Comparison of ENCODE assay signal across 17 cellular contexts in the genomic region with DNA sequence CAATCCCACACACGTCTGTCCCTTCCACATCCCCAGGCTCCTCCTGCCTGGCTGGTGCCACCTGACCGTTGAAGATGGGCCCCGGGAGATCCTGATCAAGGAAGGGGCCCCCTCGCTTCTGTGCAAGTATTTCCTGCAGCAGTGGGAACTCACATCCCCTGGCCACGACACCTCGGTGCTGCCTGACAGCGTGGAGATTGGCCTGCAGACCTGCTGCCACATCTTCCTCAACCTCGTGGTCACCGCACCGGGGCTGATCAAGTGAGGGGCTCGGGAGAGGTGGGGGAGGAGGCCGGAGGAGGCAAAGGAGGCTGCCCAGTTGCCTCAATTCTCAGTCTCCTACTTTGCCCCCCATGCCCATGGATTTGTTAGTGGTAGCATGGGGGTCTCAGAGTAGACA. TPM values are rescaled to one million over a fixed set of nuclear protein-coding genes. Genes with fewer than 3 reads are reported as not detected.
DNase-seq lines count a peak whose midpoint lies in the region; ATAC-seq and TF ChIP-seq lines count a peak whose summit lies in the region.
"Had no signal": no experiment of that assay in that cellular context is flagged by ENCODE, and none has a peak within 500 bp of the region (broad histone marks: within the 10 kb centered on the region; RNA-seq: fewer than 3 reads in every experiment).

No MANE protein-coding gene starts in this region.

- intact Hi-C loops in posterior vena cava (cut with DNase I) = loop anchor here in 1 of 2 donors (5.0 kb wide), 1 partner anchor 111 kb away; no protein-coding TSS in a partner anchor

- H3K9me3 Mint-ChIP-seq in T-helper 1 cell treated with Interleukin-12 subunit alpha and Interleukin-12 subunit beta and Interleukin-4 antibody, amounts not matched to agents 30 μg/mL and 1 μg/mL, for 36 hours = no peaks in the 10 kb centered on the region
- H3K9me3 Mint-ChIP-seq in activated T-helper 17 cell treated with anti-CD3 and anti-CD28 coated beads, Interleukin-2, amount 50 U/mL, for 72 hours = no peaks in the 10 kb centered on the region
- no peaks in the 10 kb centered on the region for H3K9me3 Mint-ChIP-seq in progenitor cell of endocrine pancreas (ENCODE audit: low read depth)

- DNase-seq in T-helper 1 cell = no peak
- DNase-seq in H7 = peak; percentile 12
- DNase-seq in posterior vena cava (ENCODE audit: low spot score) = peak; percentile 74
- DNase-seq in NCI-H345 treated with DMSO at 0.1 percent for 48 hours (lab: John Stamatoyannopoulos, UW; ENCODE audit: unreplicated experiment) = no peak
- DNase-seq in progenitor cell of endocrine pancreas (ENCODE audit: low spot score, unreplicated experiment) = no peak
- DNase-seq: DMS79 treated with DMSO at 0.1 percent for 48 hours, IMR-90, NCI-H1436, NCI-H2029 treated with DMSO at 0.1 percent for 48 hours, NCI-H524 had no signal

- peaks cover 14% of the 10 kb centered on the region for H3K36me3 ChIP-seq in H7 (replicated peaks; ENCODE audit: control insufficient read depth, insufficient read depth, low read length)

- H3K27ac Mint-ChIP-seq in T-helper 1 cell treated with Interleukin-12 subunit alpha and Interleukin-12 subunit beta and Interleukin-4 antibody, amounts not matched to agents 30 μg/mL and 1 μg/mL, for 36 hours = peak overlapping the region; percentile 63
- H3K27ac Mint-ChIP-seq in activated T-helper 17 cell treated with anti-CD3 and anti-CD28 coated beads, Interleukin-2, amount 50 U/mL, for 72 hours = peak overlapping the region; percentile 83
- H3K27ac Mint-ChIP-seq in progenitor cell of endocrine pancreas = no peak overlapping the region
- H3K27ac Mint-ChIP-seq: B cell had no signal

- peaks cover 36% of the 10 kb centered on the region for H3K4me1 Mint-ChIP-seq in T-helper 1 cell treated with Interleukin-12 subunit alpha and Interleukin-12 subunit beta and Interleukin-4 antibody, amounts not matched to agents 30 μg/mL and 1 μg/mL, for 36 hours (ENCODE audit: low read depth)
- peaks cover 30% of the 10 kb centered on the region for H3K4me1 Mint-ChIP-seq in activated T-helper 17 cell treated with anti-CD3 and anti-CD28 coated beads, Interleukin-2, amount 50 U/mL, for 72 hours
- H3K4me1 Mint-ChIP-seq in progenitor cell of endocrine pancreas (ENCODE audit: low read depth) = peaks cover 3% of the 10 kb centered on the region

- no peaks in the 10 kb centered on the region for H3K27me3 Mint-ChIP-seq in T-helper 1 cell treated with Interleukin-12 subunit alpha and Interleukin-12 subunit beta and Interleukin-4 antibody, amounts not matched to agents 30 μg/mL and 1 μg/mL, for 36 hours (ENCODE audit: low read depth)
- no peaks in the 10 kb centered on the region for H3K27me3 Mint-ChIP-seq in activated T-helper 17 cell treated with anti-CD3 and anti-CD28 coated beads, Interleukin-2, amount 50 U/mL, for 72 hours
- peaks cover 4% of the 10 kb centered on the region for H3K27me3 Mint-ChIP-seq in progenitor cell of endocrine pancreas
- H3K27me3 Mint-ChIP-seq: B cell had no signal

- ATAC-seq in activated T-helper 17 cell treated with anti-CD3 and anti-CD28 coated beads, Interleukin-2, amount 50 U/mL, for 72 hours (replicated peaks) = no peak
- no peak for ATAC-seq in esophagus mucosa

- no peak overlapping the region for H3K4me3 ChIP-seq in H7 (ENCODE audit: insufficient read depth, low read depth, low read length)
- H3K4me3 ChIP-seq: HAP-1 had no signal

- peaks cover 36% of the 10 kb centered on the region for H3K36me3 Mint-ChIP-seq in T-helper 1 cell treated with Interleukin-12 subunit alpha and Interleukin-12 subunit beta and Interleukin-4 antibody, amounts not matched to agents 30 μg/mL and 1 μg/mL, for 36 hours (ENCODE audit: low read depth)
- H3K36me3 Mint-ChIP-seq in activated T-helper 17 cell treated with anti-CD3 and anti-CD28 coated beads, Interleukin-2, amount 50 U/mL, for 72 hours (ENCODE audit: low read depth) = peaks cover 66% of the 10 kb centered on the region
- H3K36me3 Mint-ChIP-seq in progenitor cell of endocrine pancreas (ENCODE audit: insufficient read depth) = peaks cover 10% of the 10 kb centered on the region

- TF ChIP-seq CTCF in progenitor cell of endocrine pancreas (IDR thresholded peaks at IDR 0.05; ENCODE audit: unreplicated experiment) = no peak

- H3K27me3 ChIP-seq in H7 (ENCODE audit: control insufficient read depth, insufficient read depth, low read length) = no peaks in the 10 kb centered on the region

- peak overlapping the region; percentile 59 for H3K4me3 Mint-ChIP-seq in T-helper 1 cell treated with Interleukin-12 subunit alpha and Interleukin-12 subunit beta and Interleukin-4 antibody, amounts not matched to agents 30 μg/mL and 1 μg/mL, for 36 hours
- H3K4me3 Mint-ChIP-seq in activated T-helper 17 cell treated with anti-CD3 and anti-CD28 coated beads, Interleukin-2, amount 50 U/mL, for 72 hours = no peak overlapping the region
- no peak overlapping the region for H3K4me3 Mint-ChIP-seq in progenitor cell of endocrine pancreas (ENCODE audit: low read depth)
- H3K4me3 Mint-ChIP-seq: B cell had no signal

RNA-seq across cellular contexts. Expression of a gene that starts 5.6 kb away (rescaled TPM):
- total RNA-seq in H7 (2014; rRNA removed; shearing (Covaris generic)) = 41.9 and 50.9 TPM in 2 replicates
- 10 to 100 TPM; 37.1 to 42.4 TPM for total RNA-seq in activated T-helper 17 cell treated with anti-CD3 and anti-CD28 coated beads, Interleukin-2, amount 50 U/mL, for 72 hours
- total RNA-seq in posterior vena cava = 10 to 100 TPM; 16.6 to 22.6 TPM
- total RNA-seq in esophagus mucosa = 10.6 TPM
- 25.2 and 25.3 TPM in 2 replicates for total RNA-seq in progenitor cell of endocrine pancreas

RNA-seq across cellular contexts. Expression of a gene that starts 6.0 kb away (rescaled TPM):
- 68.5 and 84.0 TPM in 2 replicates for total RNA-seq in H7 (2014; rRNA removed; shearing (Covaris generic))
- 10 to 100 TPM; 45.8 to 98.2 TPM for total RNA-seq in activated T-helper 17 cell treated with anti-CD3 and anti-CD28 coated beads, Interleukin-2, amount 50 U/mL, for 72 hours
- 10 to 100 TPM; 28.4 to 28.6 TPM for total RNA-seq in posterior vena cava
- total RNA-seq in esophagus mucosa = 28.2 TPM
- 70.0 and 70.5 TPM in 2 replicates for total RNA-seq in progenitor cell of endocrine pancreas

RNA-seq across cellular contexts. Expression of a gene that starts 9.9 kb away (rescaled TPM):
- 0.94 and 2.2 TPM in 2 replicates for total RNA-seq in H7 (2014; rRNA removed; shearing (Covaris generic))
- total RNA-seq in activated T-helper 17 cell treated with anti-CD3 and anti-CD28 coated beads, Interleukin-2, amount 50 U/mL, for 72 hours = 1 to 10 TPM in 1 of 2 donors, under 1 TPM in 1; 0.97 to 4.5 TPM
- total RNA-seq in posterior vena cava (under 1 TPM; 0.65 to 0.81 TPM), esophagus mucosa (1.1 TPM), progenitor cell of endocrine pancreas (0.55 and 0.84 TPM in 2 replicates)
- total RNA-seq: G401, HT1080 had no signal

Comparison
In these comparisons a context has a peak if more than half of its experiments do, and no peak if none do; other contexts are left out.
1. DNase-seq: peak in H7 (single experiment) and posterior vena cava (single experiment); none in T-helper 1 cell (0 of 5), NCI-H345 treated with DMSO at 0.1 percent for 48 hours (single experiment) and progenitor cell of endocrine pancreas (single experiment).